8 cellular contexts compared by ENCODE assay signal in the genomic region with DNA sequence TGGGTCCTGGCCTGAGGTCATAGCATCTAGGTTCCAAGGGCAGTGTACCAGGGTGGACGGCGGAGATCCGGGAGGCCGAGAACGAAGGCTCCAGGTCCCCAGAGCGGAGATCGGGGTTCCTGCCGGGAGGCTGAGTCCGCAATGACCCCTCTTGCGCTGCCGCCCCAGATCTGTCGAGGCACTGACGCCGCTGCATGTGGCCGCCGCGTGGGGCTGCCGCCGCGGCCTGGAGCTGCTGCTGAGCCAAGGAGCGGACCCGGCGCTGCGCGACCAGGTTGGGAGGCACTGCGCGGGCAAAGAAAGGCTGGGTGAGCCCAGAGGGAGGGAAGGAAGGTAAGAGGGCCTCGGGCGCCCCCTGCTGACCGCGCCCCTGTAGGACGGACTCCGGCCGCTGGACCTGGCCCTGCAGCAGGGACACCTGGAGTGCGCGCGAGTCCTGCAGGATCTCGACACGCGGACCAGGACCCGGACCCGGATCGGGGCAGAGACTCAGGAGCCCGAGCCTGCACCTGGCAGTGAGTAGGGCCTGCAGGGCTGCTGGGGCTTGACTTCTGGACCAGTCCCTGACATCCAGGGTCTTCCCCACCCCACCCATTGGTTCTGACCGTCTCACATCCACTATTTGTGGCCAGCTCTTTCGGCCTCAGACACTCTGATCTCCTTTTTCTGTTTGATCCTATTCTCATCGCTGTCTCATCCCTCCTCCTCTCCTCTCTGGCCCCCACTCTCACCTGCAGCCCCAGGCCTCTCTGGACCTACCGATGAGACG. TPM values are rescaled to one million over a fixed set of nuclear protein-coding genes. Genes with fewer than 3 reads are reported as not detected.
DNase-seq lines count a peak whose midpoint lies in the region; ATAC-seq and TF ChIP-seq lines count a peak whose summit lies in the region.

No MANE protein-coding gene starts in this region.

- H3K9me3 Mint-ChIP-seq in activated T-helper 17 cell treated with anti-CD3 and anti-CD28 coated beads, Interleukin-2, amount 50 U/mL, for 72 hours, result no peaks in the 10 kb centered on the region

- peak overlapping the region; percentile 61; the same call in 1 of the 2 replicates for H3K9ac ChIP-seq in KMS-11
- peak overlapping the region; percentile 63 for H3K9ac ChIP-seq in neuronal stem cell (ENCODE audit: low read depth, low read length, poor library complexity)
- peak overlapping the region in 2 of 5 donors; percentile 47 to 52 for H3K9ac ChIP-seq in subcutaneous abdominal adipose tissue (ENCODE audit: low read length in 5 of 5)

- H3K27ac ChIP-seq in KMS-11, result peak overlapping the region; percentile 32; the same call in 1 of the 2 replicates
- no peak overlapping the region for H3K27ac ChIP-seq in foreskin keratinocyte
- no peak overlapping the region for H3K27ac ChIP-seq in neuronal stem cell (replicated peaks; ENCODE audit: low read length)
- no peak overlapping the region for H3K27ac ChIP-seq in subcutaneous abdominal adipose tissue (ENCODE audit: low read depth, low read length)

- H3K4ac ChIP-seq in neuronal stem cell (ENCODE audit: low read length), result no peak overlapping the region

- peak overlapping the region; percentile 11 for H2BK5ac ChIP-seq in neuronal stem cell (ENCODE audit: low read length)

- no peaks in the 10 kb centered on the region for H3K4me1 Mint-ChIP-seq in activated T-helper 17 cell treated with anti-CD3 and anti-CD28 coated beads, Interleukin-2, amount 50 U/mL, for 72 hours

- H3K27me3 ChIP-seq in BE2C (peaks cover 5% of the 10 kb centered on the region; the same call in 1 of the 2 replicates), KMS-11 (ENCODE audit: insufficient read depth, low read depth) (no peaks in the 10 kb centered on the region), foreskin keratinocyte (no peaks in the 10 kb centered on the region), neuronal stem cell (ENCODE audit: control insufficient read depth in 3 of 3, insufficient read depth in 3 of 3, low read depth in 1 of 3, low read length in 3 of 3) (peaks cover 0 to 14% (median 2%) of the 10 kb centered on the region in 3 experiments), subcutaneous abdominal adipose tissue (ENCODE audit: control insufficient read depth in 5 of 5, insufficient read depth in 4 of 5, low read length in 5 of 5) (peaks cover 0 to 17% (median 14%) of the 10 kb centered on the region in 5 donors)

- TF ChIP-seq CTCF in BE2C (IDR thresholded peaks at IDR 0.05; ENCODE audit: low read depth, low read length) (peak; percentile 83), KMS-11 (conservative IDR thresholded peaks at IDR 0.05; ENCODE audit: low read depth, low read length) (peak; percentile 83), foreskin keratinocyte (conservative IDR thresholded peaks at IDR 0.05) (peak; percentile 96)

- H3K23ac ChIP-seq in neuronal stem cell (ENCODE audit: low read depth, low read length, poor library complexity), result peak overlapping the region; percentile 60

- no CpG with 5 or more reads among the region's 49 CpGs for WGBS in neuronal stem cell (ENCODE audit: extremely low coverage in 2 of 2, insufficient read length in 2 of 2, insufficient replicate concordance in 1 of 2), 2 donors

- peaks cover 10% of the 10 kb centered on the region for H3K36me3 Mint-ChIP-seq in activated T-helper 17 cell treated with anti-CD3 and anti-CD28 coated beads, Interleukin-2, amount 50 U/mL, for 72 hours (ENCODE audit: low read depth)

- H3K4me1 ChIP-seq in BE2C, result no peaks in the 10 kb centered on the region
- peaks cover 6% of the 10 kb centered on the region for H3K4me1 ChIP-seq in KMS-11 (ENCODE audit: low read depth, poor library complexity, severe bottlenecking)
- H3K4me1 ChIP-seq in foreskin keratinocyte, result no peaks in the 10 kb centered on the region
- H3K4me1 ChIP-seq in neuronal stem cell (ENCODE audit: control insufficient read depth in 2 of 2, insufficient read depth in 1 of 2, low read depth in 1 of 2, low read length in 2 of 2), result peaks cover 0 to 3% of the 10 kb centered on the region in 2 donors
- H3K4me1 ChIP-seq in subcutaneous abdominal adipose tissue (ENCODE audit: control insufficient read depth in 5 of 5, insufficient read depth in 5 of 5, low read length in 5 of 5), result peaks cover 0 to 19% (median 17%) of the 10 kb centered on the region in 5 donors

- peak overlapping the region; percentile 95 for H3K18ac ChIP-seq in neuronal stem cell (ENCODE audit: low read length)

- H3K79me1 ChIP-seq in neuronal stem cell (ENCODE audit: low read depth, low read length), result no peaks in the 10 kb centered on the region

- H3K14ac ChIP-seq in neuronal stem cell (ENCODE audit: low read length), result peak overlapping the region; percentile 38

- H3K4me2 ChIP-seq in KMS-11, result peak overlapping the region; percentile 40
- H3K4me2 ChIP-seq in neuronal stem cell (ENCODE audit: insufficient read depth, low read length, poor library complexity, severe bottlenecking), result peak overlapping the region; percentile 25

- H2BK15ac ChIP-seq in neuronal stem cell (ENCODE audit: low read length), result peak overlapping the region; percentile 58

- no peak overlapping the region for H2BK12ac ChIP-seq in neuronal stem cell (ENCODE audit: low read length)

- peak overlapping the region; percentile 87 for H2BK120ac ChIP-seq in neuronal stem cell (ENCODE audit: low read depth, low read length)

- ATAC-seq in GM19324 (IDR thresholded peaks at IDR 0.05; ENCODE audit: low FRiP score, unreplicated experiment) (peak; percentile 61), foreskin keratinocyte (peak; percentile 77)
- ATAC-seq in activated T-helper 17 cell treated with anti-CD3 and anti-CD28 coated beads, Interleukin-2, amount 50 U/mL, for 72 hours (replicated peaks), result peak; percentile 94

- no peaks in the 10 kb centered on the region for H3K27me3 Mint-ChIP-seq in activated T-helper 17 cell treated with anti-CD3 and anti-CD28 coated beads, Interleukin-2, amount 50 U/mL, for 72 hours

- H2AFZ ChIP-seq in KMS-11 (ENCODE audit: low read depth), result peak overlapping the region; percentile 37; the same call in 1 of the 2 replicates
- peak overlapping the region; percentile 94 for H2AFZ ChIP-seq in neuronal stem cell (ENCODE audit: low read length)

- H4K91ac ChIP-seq in neuronal stem cell (ENCODE audit: low read depth, low read length, poor library complexity), result no peak overlapping the region

- H3K9me3 ChIP-seq in BE2C (no peaks in the 10 kb centered on the region), neuronal stem cell (replicated peaks in 1 of 2; ENCODE audit: control insufficient read depth in 2 of 2, insufficient read depth in 1 of 2, low read depth in 1 of 2, low read length in 2 of 2) (peaks cover 4 to 5% of the 10 kb centered on the region in 2 donors), subcutaneous abdominal adipose tissue (ENCODE audit: control insufficient read depth in 5 of 5, low read length in 5 of 5) (no peaks in the 10 kb centered on the region)

- peak overlapping the region; percentile 84 for H3K4me3 Mint-ChIP-seq in activated T-helper 17 cell treated with anti-CD3 and anti-CD28 coated beads, Interleukin-2, amount 50 U/mL, for 72 hours

- no peak overlapping the region for H4K8ac ChIP-seq in neuronal stem cell (ENCODE audit: low read depth, low read length)

- H3K4me3 ChIP-seq in BE2C (ENCODE audit: low read depth, low read length) (peak overlapping the region; percentile 33), KMS-11 (IDR thresholded peaks at IDR 0.05; ENCODE audit: insufficient read depth, low read depth, low read length) (no peak overlapping the region), neuronal stem cell (ENCODE audit: low read length in 2 of 2) (peak overlapping the region; percentile 50 to 51), subcutaneous abdominal adipose tissue (ENCODE audit: low read depth in 1 of 5, low read length in 5 of 5) (peak overlapping the region in 3 of 5 donors; percentile 34 to 64 (median 50))

- H3K36me3 ChIP-seq in BE2C, result no peaks in the 10 kb centered on the region
- no peaks in the 10 kb centered on the region for H3K36me3 ChIP-seq in KMS-11 (ENCODE audit: insufficient read depth)
- H3K36me3 ChIP-seq in neuronal stem cell (replicated peaks in 1 of 2; ENCODE audit: control insufficient read depth in 2 of 2, insufficient read depth in 2 of 2, low read length in 2 of 2), result peaks cover 5 to 23% of the 10 kb centered on the region in 2 donors
- peaks cover 0 to 11% (median 10%) of the 10 kb centered on the region in 5 donors for H3K36me3 ChIP-seq in subcutaneous abdominal adipose tissue (ENCODE audit: control insufficient read depth in 5 of 5, insufficient read depth in 5 of 5, low read length in 5 of 5)

- H3K27ac Mint-ChIP-seq in activated T-helper 17 cell treated with anti-CD3 and anti-CD28 coated beads, Interleukin-2, amount 50 U/mL, for 72 hours, result no peak overlapping the region

- H2AK5ac ChIP-seq in neuronal stem cell (ENCODE audit: low read depth, low read length), result peak overlapping the region; percentile 65

- no peaks in the 10 kb centered on the region for H3K79me2 ChIP-seq in KMS-11 (ENCODE audit: insufficient read depth, low read depth)

- no peaks in the 10 kb centered on the region for H4K20me1 ChIP-seq in KMS-11 (ENCODE audit: insufficient read depth)

- DNase-seq in BE2C (peak; percentile 92), RPMI7951 (ENCODE audit: low read depth) (peak; percentile 83), foreskin keratinocyte (peak in 1 of 2 donors; percentile 61), neuronal stem cell (ENCODE audit: low spot score) (peak; percentile 81)

RNA-seq across cellular contexts. Expression of gene ANKLE1, which starts 1.0 kb away (rescaled TPM):
- 0.32 TPM for polyA plus RNA-seq in BE2C (2012; ENCODE audit: insufficient read depth, insufficient read length, low read depth)
- 1.2 and 1.3 TPM in 2 replicates for total RNA-seq in RPMI7951 (2014; rRNA removed; shearing (Covaris generic))
- 10 to 100 TPM in 1 of 2 donors, 1 to 10 TPM in 1; 4.4 to 11.6 TPM for total RNA-seq in activated T-helper 17 cell treated with anti-CD3 and anti-CD28 coated beads, Interleukin-2, amount 50 U/mL, for 72 hours
- total RNA-seq in foreskin keratinocyte, result 2.1 and 2.7 TPM in 2 replicates
- polyA plus RNA-seq in foreskin keratinocyte, result 1.9 and 2.6 TPM in 2 replicates
- polyA plus RNA-seq in neuronal stem cell (2013, experiment 1 of 2), result 2.0 TPM
- polyA plus RNA-seq in neuronal stem cell (2013, experiment 2 of 2), result 1.8 TPM

RNA-seq across cellular contexts. Expression of gene BABAM1, which starts 15.4 kb away (rescaled TPM):
- 212 TPM for polyA plus RNA-seq in BE2C (2012; ENCODE audit: insufficient read depth, insufficient read length, low read depth)
- 132 and 133 TPM in 2 replicates for total RNA-seq in RPMI7951 (2014; rRNA removed; shearing (Covaris generic))
- 100 to 1,000 TPM in 1 of 2 donors, 10 to 100 TPM in 1; 73.4 to 115 TPM for total RNA-seq in activated T-helper 17 cell treated with anti-CD3 and anti-CD28 coated beads, Interleukin-2, amount 50 U/mL, for 72 hours
- total RNA-seq in foreskin keratinocyte, result 95.7 and 95.9 TPM in 2 replicates
- 119 and 122 TPM in 2 replicates for polyA plus RNA-seq in foreskin keratinocyte
- 102 TPM for polyA plus RNA-seq in neuronal stem cell (2013, experiment 1 of 2)
- 100.0 TPM for polyA plus RNA-seq in neuronal stem cell (2013, experiment 2 of 2)

RNA-seq across cellular contexts. Expression of gene USHBP1, which starts 18.1 kb away (rescaled TPM):
- 0.73 TPM for polyA plus RNA-seq in BE2C (2012; ENCODE audit: insufficient read depth, insufficient read length, low read depth)
- total RNA-seq in RPMI7951 (2014; rRNA removed; shearing (Covaris generic)), result not detected in 2 replicates
- under 1 TPM; 0.26 to 0.48 TPM for total RNA-seq in activated T-helper 17 cell treated with anti-CD3 and anti-CD28 coated beads, Interleukin-2, amount 50 U/mL, for 72 hours
- total RNA-seq in foreskin keratinocyte, result not detected in 2 replicates
- 0.04 TPM in 1 of 2 replicates, not detected in the other for polyA plus RNA-seq in foreskin keratinocyte
- 0.22 TPM for polyA plus RNA-seq in neuronal stem cell (2013, experiment 1 of 2)
- polyA plus RNA-seq in neuronal stem cell (2013, experiment 2 of 2), result 0.50 TPM

RNA-seq across cellular contexts. Expression of gene ABHD8, which starts 20.6 kb away (rescaled TPM):
- polyA plus RNA-seq in BE2C (2012; ENCODE audit: insufficient read depth, insufficient read length, low read depth), result 8.6 TPM
- total RNA-seq in RPMI7951 (2014; rRNA removed; shearing (Covaris generic)), result 16.5 and 17.9 TPM in 2 replicates
- total RNA-seq in activated T-helper 17 cell treated with anti-CD3 and anti-CD28 coated beads, Interleukin-2, amount 50 U/mL, for 72 hours, result 1 to 10 TPM; 8.0 to 8.5 TPM
- 12.6 and 16.0 TPM in 2 replicates for total RNA-seq in foreskin keratinocyte
- 14.4 and 17.6 TPM in 2 replicates for polyA plus RNA-seq in foreskin keratinocyte
- 10.9 TPM for polyA plus RNA-seq in neuronal stem cell (2013, experiment 1 of 2)
- polyA plus RNA-seq in neuronal stem cell (2013, experiment 2 of 2), result 10.5 TPM

RNA-seq across cellular contexts. Expression of gene MRPL34, which starts 23.0 kb away (rescaled TPM):
- 333 TPM for polyA plus RNA-seq in BE2C (2012; ENCODE audit: insufficient read depth, insufficient read length, low read depth)
- total RNA-seq in RPMI7951 (2014; rRNA removed; shearing (Covaris generic)), result 77.3 and 79.5 TPM in 2 replicates
- total RNA-seq in activated T-helper 17 cell treated with anti-CD3 and anti-CD28 coated beads, Interleukin-2, amount 50 U/mL, for 72 hours, result 10 to 100 TPM; 56.2 to 95.9 TPM
- 38.8 and 43.6 TPM in 2 replicates for total RNA-seq in foreskin keratinocyte
- polyA plus RNA-seq in foreskin keratinocyte, result 99.8 and 114 TPM in 2 replicates
- polyA plus RNA-seq in neuronal stem cell (2013, experiment 1 of 2), result 60.1 TPM
- polyA plus RNA-seq in neuronal stem cell (2013, experiment 2 of 2), result 60.9 TPM
